Comparison of ENCODE assay signal across 18 cellular contexts in the genomic region with DNA sequence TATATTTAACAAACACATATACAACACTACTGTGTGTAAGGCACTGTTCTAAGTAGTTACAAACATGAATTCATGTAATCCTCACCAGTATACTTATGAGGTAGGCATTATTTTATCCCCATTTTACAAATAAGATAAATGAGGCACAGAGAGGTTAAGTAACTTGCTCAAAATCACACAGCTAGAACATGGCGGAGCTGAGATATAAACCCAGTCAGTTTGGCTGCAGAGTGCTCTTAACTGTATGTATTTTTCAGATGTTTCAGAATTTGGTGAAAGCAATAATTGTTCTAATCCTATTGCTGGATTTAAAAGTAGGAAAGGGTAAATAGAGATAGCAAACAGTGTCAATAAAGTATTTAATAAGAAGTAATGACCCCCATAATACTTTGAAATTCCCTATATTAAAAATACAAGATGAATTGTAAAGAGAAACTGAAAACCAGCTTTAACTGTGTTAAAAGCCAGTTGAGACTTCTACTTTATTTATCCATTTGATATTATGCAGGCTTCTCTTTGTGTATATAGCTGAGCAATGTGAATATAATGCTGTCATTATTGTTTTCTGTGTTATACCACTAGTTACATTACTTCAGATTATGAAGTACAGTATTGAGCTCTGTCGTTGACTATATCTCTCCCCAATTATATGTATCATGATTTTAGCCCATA. TPM values are rescaled to one million over a fixed set of nuclear protein-coding genes. Genes with fewer than 3 reads are reported as not detected.
DNase-seq lines count a peak whose midpoint lies in the region; ATAC-seq and TF ChIP-seq lines count a peak whose summit lies in the region.
"Had no signal": no experiment of that assay in that cellular context is flagged by ENCODE, and none has a peak within 500 bp of the region (broad histone marks: within the 10 kb centered on the region; RNA-seq: fewer than 3 reads in every experiment).

No MANE protein-coding gene starts in this region.

- no peak for DNase-seq in SK-N-SH
- no peak for DNase-seq in PC-3
- DNase-seq in transverse colon, result no peak
- no peak for DNase-seq in NCI-H524 treated with DMSO at 0.1 percent for 48 hours (lab: John Stamatoyannopoulos, UW)
- DNase-seq in Ammon's horn (ENCODE audit: low spot score), result no peak
- DNase-seq in G401 (ENCODE audit: low spot score), result no peak
- DNase-seq: Calu3; CD4-positive, alpha-beta memory T cell; DMS79; GM23248; Karpas-422; NCI-H1930; OCI-M1 had no signal

- H3K4me1 ChIP-seq in SK-N-SH (ENCODE audit: control insufficient read depth in 1 of 2, insufficient read depth in 2 of 2, low read depth in 1 of 2, low read length in 1 of 2) (peaks cover 0 to 11% of the 10 kb centered on the region in 2 experiments; a peak in 2 of 4 replicates), PC-3 (ENCODE audit: insufficient read depth, low read length) (no peaks in the 10 kb centered on the region), liver (ENCODE audit: control insufficient read depth in 4 of 4, insufficient read depth in 4 of 4, low read length in 3 of 4) (peaks cover 0 to 18% (median 9%) of the 10 kb centered on the region in 4 donors), transverse colon (peaks cover 6 to 31% (median 15%) of the 10 kb centered on the region in 4 donors)
- H3K4me1 ChIP-seq: SJSA1 had no signal

- H2AFZ ChIP-seq in SK-N-SH (ENCODE audit: low read depth) (no peak overlapping the region), PC-3 (ENCODE audit: low read length) (no peak overlapping the region)
- H2AFZ ChIP-seq: GM23248 had no signal

- H3K27me3 ChIP-seq in SK-N-SH (ENCODE audit: insufficient read depth), result no peaks in the 10 kb centered on the region
- no peaks in the 10 kb centered on the region for H3K27me3 ChIP-seq in PC-3 (ENCODE audit: low read length)
- H3K27me3 ChIP-seq in liver (ENCODE audit: control insufficient read depth in 4 of 4, insufficient read depth in 4 of 4, low read length in 3 of 4), result no peaks in the 10 kb centered on the region
- no peaks in the 10 kb centered on the region for H3K27me3 ChIP-seq in transverse colon
- H3K27me3 ChIP-seq: SJSA1 had no signal

- TF ChIP-seq RAD21 in SK-N-SH (IDR thresholded peaks at IDR 0.05; ENCODE audit: low read length), result no peak
- TF ChIP-seq RAD21 in liver (IDR thresholded peaks at IDR 0.05), result no peak

- no peak for TF ChIP-seq POLR2A in transverse colon (IDR thresholded peaks at IDR 0.05)

- no peak for TF ChIP-seq EP300 in SK-N-SH (IDR thresholded peaks at IDR 0.05; ENCODE audit: borderline replicate concordance in 1 of 2, low read depth in 1 of 2, low read length in 1 of 2)
- TF ChIP-seq EP300 in transverse colon (IDR thresholded peaks at IDR 0.05; ENCODE audit: low read depth), result no peak

- CTCF ChIA-PET in SK-N-SH (lab: Yijun Ruan, JAX), result interaction anchor here (0.8 to 1.7 kb wide), 8 partner anchors 10 to 70 kb away, joined by 3 to 4 read pairs (median 3); no protein-coding TSS in a partner anchor
- CTCF ChIA-PET in PC-3 (lab: Charles Lee), result no interaction called here

- H3K27ac ChIP-seq in SK-N-SH (ENCODE audit: low read depth in 2 of 2, low read length in 1 of 2) (no peak overlapping the region), PC-3 (ENCODE audit: low read length) (no peak overlapping the region), liver (ENCODE audit: low read depth in 1 of 2, low read length in 2 of 2) (peak overlapping the region; percentile 67 to 68), transverse colon (peak overlapping the region; percentile 1 to 42 (median 15))
- H3K27ac ChIP-seq: 22Rv1, GM23248, SJSA1 had no signal

- no peaks in the 10 kb centered on the region for H4K20me1 ChIP-seq in SK-N-SH (ENCODE audit: insufficient read depth)
- no peaks in the 10 kb centered on the region for H4K20me1 ChIP-seq in PC-3 (ENCODE audit: low read length)

- H3K4me3 ChIP-seq in SK-N-SH (ENCODE audit: low read depth in 2 of 2, low read length in 1 of 2), result no peak overlapping the region; a peak in 1 of 4 replicates
- no peak overlapping the region for H3K4me3 ChIP-seq in PC-3 (ENCODE audit: low read length)
- no peak overlapping the region for H3K4me3 ChIP-seq in liver (ENCODE audit: low read depth in 1 of 3, low read length in 3 of 3)
- no peak overlapping the region for H3K4me3 ChIP-seq in transverse colon
- H3K4me3 ChIP-seq: GM12878, GM23248, SJSA1 had no signal

- intact Hi-C loops in PC-3 (cut with micrococcal nuclease) (no loop called here), transverse colon (cut with DNase I; ENCODE audit: low total_unique reads) (no loop called here)

- in situ Hi-C loops in transverse colon (cut with MboI; ENCODE audit: low pct_ligation_motif_present in 1 of 4, low pct_unique_long_range_greater_than_20kb in 1 of 4, low sequenced_read_pairs in 3 of 4), result no loop called here
- in situ Hi-C loops in G401 (cut with HindIII; ENCODE audit: low sequenced_read_pairs), result no loop called here

- H3K9me2 ChIP-seq in SK-N-SH (no peaks in the 10 kb centered on the region), PC-3 (replicated peaks; ENCODE audit: low read length) (no peaks in the 10 kb centered on the region)

- 0 out of 2 replicates have a peak overlapping the region, but pooled peaks have one; percentile 2 for H3K4me2 ChIP-seq in SK-N-SH
- H3K4me2 ChIP-seq in PC-3 (ENCODE audit: low read length), result no peak overlapping the region

- H3K36me3 ChIP-seq in SK-N-SH (replicated peaks in 1 of 2; ENCODE audit: control insufficient read depth in 1 of 2, insufficient read depth in 2 of 2, low read length in 1 of 2) (no peaks in the 10 kb centered on the region), PC-3 (ENCODE audit: low read depth, low read length) (no peaks in the 10 kb centered on the region), liver (ENCODE audit: control insufficient read depth in 4 of 4, insufficient read depth in 3 of 4, low read depth in 1 of 4, low read length in 3 of 4) (no peaks in the 10 kb centered on the region), transverse colon (no peaks in the 10 kb centered on the region)
- H3K36me3 ChIP-seq: SJSA1 had no signal

- BruUV-seq in PC-3 (replicated peaks; lab: Mats Ljungman, UMichigan), result no TSS peak

- no peaks in the 10 kb centered on the region for H3F3A ChIP-seq in SK-N-SH (replicated peaks; ENCODE audit: insufficient read depth)
- H3F3A ChIP-seq in PC-3 (ENCODE audit: low read length, unreplicated experiment), result no peaks in the 10 kb centered on the region

- ATAC-seq in SK-N-SH treated with all-trans-retinoic acid at 6 μM for 48 hours (no peak; the same call in 2 of the 3 replicates), PC-3 (peak; percentile 62)

- no peaks in the 10 kb centered on the region for H3K9me3 ChIP-seq in SK-N-SH
- H3K9me3 ChIP-seq in PC-3 (ENCODE audit: low read length), result no peaks in the 10 kb centered on the region
- H3K9me3 ChIP-seq in liver (ENCODE audit: control insufficient read depth in 4 of 4, low read length in 3 of 4), result no peaks in the 10 kb centered on the region
- H3K9me3 ChIP-seq in transverse colon, result no peaks in the 10 kb centered on the region
- H3K9me3 ChIP-seq: SJSA1 had no signal

- WGBS in SK-N-SH (ENCODE audit: low lambda C conversion rate), result 79% methylated on average over 2 of the region's 2 CpGs
- WGBS in liver, result 68% methylated on average over 2 of the region's 2 CpGs
- WGBS in transverse colon (ENCODE audit: low coverage in 1 of 2), 2 donors, result 66 to 70% methylated on average over 2 of the region's 2 CpGs

- no peak overlapping the region for H3K9ac ChIP-seq in SK-N-SH
- no peak overlapping the region for H3K9ac ChIP-seq in PC-3 (ENCODE audit: low read length)
- peak overlapping the region; percentile 11 to 53 for H3K9ac ChIP-seq in liver (ENCODE audit: low read depth in 1 of 2, low read length in 2 of 2)
- H3K9ac ChIP-seq: GM23248 had no signal

- no peak for TF ChIP-seq CTCF in SK-N-SH (IDR thresholded peaks at IDR 0.05)
- TF ChIP-seq CTCF in PC-3 (conservative IDR thresholded peaks at IDR 0.05; ENCODE audit: low read depth, low read length), result no peak
- no peak for TF ChIP-seq CTCF in liver (IDR thresholded peaks at IDR 0.05; ENCODE audit: low read depth, low read length, missing input control)
- TF ChIP-seq CTCF in transverse colon (IDR thresholded peaks at IDR 0.05), result no peak

- H3K79me2 ChIP-seq in SK-N-SH (ENCODE audit: insufficient read depth) (no peaks in the 10 kb centered on the region), PC-3 (ENCODE audit: low read length) (no peaks in the 10 kb centered on the region)

- POLR2A ChIA-PET in SK-N-SH (lab: Yijun Ruan, JAX) (no interaction called here), PC-3 (lab: Charles Lee; ENCODE audit: unreplicated experiment) (no interaction called here)

TF ChIP-seq in SK-N-SH, 30 proteins besides CTCF, POLR2A, EP300 and RAD21 (continues in another document):
- TF ChIP-seq NRF1 (IDR thresholded peaks at IDR 0.05; ENCODE audit: low read depth, low read length), result no peak

TF ChIP-seq in SK-N-SH treated with all-trans-retinoic acid at 6 μM for 48 hours, 23 proteins besides CTCF, POLR2A, EP300 and RAD21 (continues in another document):
- TF ChIP-seq OSR1 (CRISPR knock-in tag; IDR thresholded peaks at IDR 0.05), result no peak

TF ChIP-seq in liver, 16 proteins besides CTCF, POLR2A, EP300 and RAD21 (continues in another document):
- TF ChIP-seq, protein P1, sequence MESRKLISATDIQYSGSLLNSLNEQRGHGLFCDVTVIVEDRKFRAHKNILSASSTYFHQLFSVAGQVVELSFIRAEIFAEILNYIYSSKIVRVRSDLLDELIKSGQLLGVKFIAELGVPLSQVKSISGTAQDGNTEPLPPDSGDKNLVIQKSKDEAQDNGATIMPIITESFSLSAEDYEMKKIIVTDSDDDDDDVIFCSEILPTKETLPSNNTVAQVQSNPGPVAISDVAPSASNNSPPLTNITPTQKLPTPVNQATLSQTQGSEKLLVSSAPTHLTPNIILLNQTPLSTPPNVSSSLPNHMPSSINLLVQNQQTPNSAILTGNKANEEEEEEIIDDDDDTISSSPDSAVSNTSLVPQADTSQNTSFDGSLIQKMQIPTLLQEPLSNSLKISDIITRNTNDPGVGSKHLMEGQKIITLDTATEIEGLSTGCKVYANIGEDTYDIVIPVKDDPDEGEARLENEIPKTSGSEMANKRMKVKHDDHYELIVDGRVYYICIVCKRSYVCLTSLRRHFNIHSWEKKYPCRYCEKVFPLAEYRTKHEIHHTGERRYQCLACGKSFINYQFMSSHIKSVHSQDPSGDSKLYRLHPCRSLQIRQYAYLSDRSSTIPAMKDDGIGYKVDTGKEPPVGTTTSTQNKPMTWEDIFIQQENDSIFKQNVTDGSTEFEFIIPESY (IDR thresholded peaks at IDR 0.05), result no peak
- TF ChIP-seq, protein P2, sequence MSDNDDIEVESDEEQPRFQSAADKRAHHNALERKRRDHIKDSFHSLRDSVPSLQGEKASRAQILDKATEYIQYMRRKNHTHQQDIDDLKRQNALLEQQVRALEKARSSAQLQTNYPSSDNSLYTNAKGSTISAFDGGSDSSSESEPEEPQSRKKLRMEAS (IDR thresholded peaks at IDR 0.05), result no peak

RNA-seq across cellular contexts. Expression of a gene that starts 32.3 kb away (rescaled TPM):
- polyA plus RNA-seq in SK-N-SH (2012; rRNA removed) (31.3 and 39.0 TPM in 2 replicates), liver (10 to 100 TPM; 16.5 to 53.1 TPM)
- 50.5 and 67.6 TPM in 2 replicates for polyA plus RNA-seq in SK-N-SH (2012; cell fraction: cytosol; rRNA removed)
- 13.2 and 15.5 TPM in 2 replicates for polyA plus RNA-seq in SK-N-SH (2012; cell fraction: nucleus; rRNA removed)
- total RNA-seq in PC-3 (2014; rRNA removed) (38.9 and 39.3 TPM in 2 replicates), liver (10 to 100 TPM; 13.0 to 20.8 TPM), transverse colon (10 to 100 TPM in 2 of 4 donors, 1 to 10 TPM in 2; 1.4 to 24.6 (median 7.6) TPM)
- 123 and 170 TPM in 2 replicates for total RNA-seq in G401 (2014; rRNA removed; shearing (Covaris generic))

Comparison
In these comparisons a context has a peak if more than half of its experiments do, and no peak if none do; other contexts are left out.
1. H3K27ac ChIP-seq: peak in liver (2 of 2) and transverse colon (4 of 4); none in SK-N-SH (0 of 2) and PC-3 (single experiment).
2. H3K9ac ChIP-seq: peak in liver (2 of 2); none in SK-N-SH (single experiment) and PC-3 (single experiment).